In genomic region chr20:58021481-58021880, GRCh38 we compare ENCODE assay signal across 16 cellular contexts.
DNase-seq lines count a peak whose midpoint lies in the region; ATAC-seq and TF ChIP-seq lines count a peak whose summit lies in the region.
"Had no signal": no experiment of that assay in that cellular context is flagged by ENCODE, and none has a peak within 500 bp of the region (broad histone marks: within the 10 kb centered on the region; RNA-seq: fewer than 3 reads in every experiment).

No MANE protein-coding gene starts in this region.

- no TSS peak for BruUV-seq in Caco-2 (replicated peaks; lab: Mats Ljungman, UMichigan)

- no peaks in the 10 kb centered on the region for H3K9me3 Mint-ChIP-seq in Caco-2 (ENCODE audit: unreplicated experiment)

- H3K27me3 Mint-ChIP-seq in Caco-2 (ENCODE audit: insufficient read depth, unreplicated experiment) = peaks cover 12% of the 10 kb centered on the region

- CTCF ChIA-PET in Caco-2 (lab: Charles Lee) = interaction anchor here (0.5 kb wide), 1 partner anchor 132 kb away, joined by 3 read pairs; no protein-coding TSS in a partner anchor

- TF ChIP-seq CTCF in Caco-2 (IDR thresholded peaks at IDR 0.05; ENCODE audit: insufficient read depth in 1 of 2, low read depth in 1 of 2, low read length in 1 of 2, severe bottlenecking in 1 of 2, unreplicated experiment in 1 of 2) (no peak), NB4 (IDR thresholded peaks at IDR 0.05; ENCODE audit: low read depth, low read length) (no peak), gastroesophageal sphincter (IDR thresholded peaks at IDR 0.05) (no peak)

- no peak overlapping the region for H3K4me3 Mint-ChIP-seq in Caco-2 (ENCODE audit: unreplicated experiment)
- H3K4me3 Mint-ChIP-seq: brain had no signal

- no peak overlapping the region for H3K27ac Mint-ChIP-seq in Caco-2 (ENCODE audit: unreplicated experiment)

- H3K36me3 ChIP-seq in Caco-2 (ENCODE audit: control insufficient read depth, insufficient read depth, low read length) (no peaks in the 10 kb centered on the region), gastroesophageal sphincter (no peaks in the 10 kb centered on the region)

- H3K4me1 Mint-ChIP-seq in Caco-2 (ENCODE audit: low read depth, unreplicated experiment) = no peaks in the 10 kb centered on the region

- 88% methylated on average over 6 of the region's 7 CpGs; no CpG with 5 or more reads in 1 of the 2 donors for WGBS in gastroesophageal sphincter (ENCODE audit: low coverage in 1 of 2), 2 donors

- ATAC-seq in gastroesophageal sphincter = peak; percentile 62
- no peak for ATAC-seq in GM19463 (IDR thresholded peaks at IDR 0.05; ENCODE audit: unreplicated experiment)
- ATAC-seq in HG02678 (IDR thresholded peaks at IDR 0.05; ENCODE audit: unreplicated experiment) = no peak
- no peak for ATAC-seq in GM21423 (IDR thresholded peaks at IDR 0.05; ENCODE audit: unreplicated experiment)
- ATAC-seq: mucosa of descending colon had no signal

- H3K9me3 ChIP-seq in Caco-2 = no peaks in the 10 kb centered on the region; the same call in 1 of the 2 replicates
- H3K9me3 ChIP-seq in gastroesophageal sphincter = no peaks in the 10 kb centered on the region
- H3K9me3 ChIP-seq: mucosa of descending colon had no signal

- intact Hi-C loops in Caco-2 (cut with micrococcal nuclease; ENCODE audit: unreplicated experiment) = no loop called here
- intact Hi-C loops in posterior vena cava (cut with DNase I) = no loop called here

- H3K4me3 ChIP-seq in Caco-2 (ENCODE audit: low read depth, low read length) (no peak overlapping the region), NB4 (ENCODE audit: low read depth, low read length) (no peak overlapping the region), gastroesophageal sphincter (no peak overlapping the region)
- H3K4me3 ChIP-seq: mucosa of descending colon had no signal

- POLR2A ChIA-PET in Caco-2 (lab: Charles Lee) = no interaction called here

- no peak for TF ChIP-seq EP300 in gastroesophageal sphincter (IDR thresholded peaks at IDR 0.05)

- TF ChIP-seq POLR2A in NB4 (IDR thresholded peaks at IDR 0.05; ENCODE audit: extremely low read depth, insufficient read length) (no peak), gastroesophageal sphincter (IDR thresholded peaks at IDR 0.05) (no peak)

- no peaks in the 10 kb centered on the region for H3K36me3 Mint-ChIP-seq in Caco-2 (ENCODE audit: insufficient read depth, unreplicated experiment)
- H3K36me3 Mint-ChIP-seq: brain had no signal

- H3K27me3 ChIP-seq in Caco-2 (replicated peaks; ENCODE audit: control insufficient read depth, insufficient read depth, low read length) = peaks cover 2% of the 10 kb centered on the region
- H3K27me3 ChIP-seq in gastroesophageal sphincter = peaks cover 11% of the 10 kb centered on the region

- H3K4me1 ChIP-seq in Caco-2 (no peaks in the 10 kb centered on the region), gastroesophageal sphincter (peaks cover 0 to 32% (median 9%) of the 10 kb centered on the region in 3 donors)

- H3K27ac ChIP-seq in gastroesophageal sphincter = peak overlapping the region in 2 of 4 donors; percentile 40 to 46

- DNase-seq in Caco-2 (peak; percentile 69 to 78), NB4 (ENCODE audit: low read depth) (peak; percentile 11), posterior vena cava (ENCODE audit: low spot score) (peak; percentile 95), cerebellar nuclear complex (lab: John Stamatoyannopoulos, UW) (no peak)
- DNase-seq: GF-D8; hippocampal formation; KBM-7; mucosa of descending colon; NCI-H2029 treated with DMSO at 0.1 percent for 48 hours; stimulated activated CD4-positive, alpha-beta T cell treated with anti-CD3 and anti-CD28 coated beads, Interleukin-4, amount 100 ng/mL, for 24 hours; stimulated activated naive CD4-positive, alpha-beta T cell had no signal

Comparison
In these comparisons a context has a peak if more than half of its experiments do, and no peak if none do; other contexts are left out.
1. DNase-seq: peak in Caco-2 (2 of 2), NB4 (single experiment) and posterior vena cava (single experiment); none in cerebellar nuclear complex (0 of 2).